Comparison of ENCODE assay signal across 8 cellular contexts in genomic region chr2:70994055-70994444, GRCh38. TPM values are rescaled to one million over a fixed set of nuclear protein-coding genes. Genes with fewer than 3 reads are reported as not detected.
DNase-seq lines count a peak whose midpoint lies in the region; ATAC-seq and TF ChIP-seq lines count a peak whose summit lies in the region.

No MANE protein-coding gene starts in this region.

- H3K9me3 Mint-ChIP-seq in activated CD8-positive, alpha-beta T cell treated with anti-CD3 and anti-CD28 coated beads for 36 hours = no peaks in the 10 kb centered on the region

- no peak for ATAC-seq in activated CD8-positive, alpha-beta T cell treated with anti-CD3 and anti-CD28 coated beads for 36 hours
- no peak for ATAC-seq in stimulated activated naive CD8-positive, alpha-beta T cell treated with anti-CD3 and anti-CD28 coated beads, Interleukin-15, Interleukin-2, amounts not matched to agents 100 U/mL and 50 U/mL, for 24 hours
- no peak for ATAC-seq in GM19452 (IDR thresholded peaks at IDR 0.05; ENCODE audit: unreplicated experiment)

- peak overlapping the region; percentile 60 for H3K9ac ChIP-seq in iPS-15b (ENCODE audit: low read depth, low read length)

- peaks cover 18% of the 10 kb centered on the region for H3K36me3 Mint-ChIP-seq in activated CD8-positive, alpha-beta T cell treated with anti-CD3 and anti-CD28 coated beads for 36 hours (ENCODE audit: low read depth)

- H3K4me1 Mint-ChIP-seq in activated CD8-positive, alpha-beta T cell treated with anti-CD3 and anti-CD28 coated beads for 36 hours (ENCODE audit: low read depth) = peaks cover 25% of the 10 kb centered on the region

- no peaks in the 10 kb centered on the region for H3K9me3 ChIP-seq in iPS-15b (ENCODE audit: control insufficient read depth, insufficient read depth, low read length)

- CTCF ChIA-PET in activated CD8-positive, alpha-beta T cell treated with anti-CD3 and anti-CD28 coated beads for 36 hours (lab: Charles Lee) = interaction anchor here (0.9 to 3.8 kb wide), 4 partner anchors 8 to 29 kb away, joined by 3 to 22 read pairs (median 5); no protein-coding TSS in a partner anchor

- TF ChIP-seq CTCF in activated CD8-positive, alpha-beta T cell treated with anti-CD3 and anti-CD28 coated beads for 36 hours (IDR thresholded peaks at IDR 0.05) = no peak

- POLR2A ChIA-PET in activated CD8-positive, alpha-beta T cell treated with anti-CD3 and anti-CD28 coated beads for 36 hours (lab: Charles Lee) = interaction anchor here (1.2 to 1.9 kb wide), 2 partner anchors 9 to 11 kb away, joined by 4 to 5 read pairs; no protein-coding TSS in a partner anchor

- no peaks in the 10 kb centered on the region for H3K27me3 ChIP-seq in iPS-15b (ENCODE audit: control insufficient read depth, insufficient read depth, low read length)

- peak overlapping the region; percentile 99 for H3K4me3 Mint-ChIP-seq in activated CD8-positive, alpha-beta T cell treated with anti-CD3 and anti-CD28 coated beads for 36 hours

- H3K4me1 ChIP-seq in iPS-15b (ENCODE audit: control insufficient read depth, insufficient read depth, low read length) = peaks cover 4% of the 10 kb centered on the region

- no peaks in the 10 kb centered on the region for H3K27me3 Mint-ChIP-seq in activated CD8-positive, alpha-beta T cell treated with anti-CD3 and anti-CD28 coated beads for 36 hours

- DNase-seq in stimulated activated CD4-positive, alpha-beta T cell treated with anti-CD3 and anti-CD28 coated beads, Interleukin-15, amount 100 ng/mL, for 24 hours = peak; percentile 75
- no peak for DNase-seq in stimulated activated CD4-positive, alpha-beta T cell treated with anti-CD3 and anti-CD28 coated beads, Interleukin-2, amount 100 ng/mL, for 24 hours
- peak; percentile 69 for DNase-seq in activated CD8-positive, alpha-beta T cell treated with anti-CD3 and anti-CD28 coated beads for 36 hours
- DNase-seq in stimulated activated naive CD8-positive, alpha-beta T cell treated with anti-CD3 and anti-CD28 coated beads, Interleukin-15, Interleukin-2, amounts not matched to agents 100 U/mL and 50 U/mL, for 24 hours = peak; percentile 70
- DNase-seq in NCI-H2029 (lab: John Stamatoyannopoulos, UW) (no peak), medulla oblongata (ENCODE audit: extremely low spot score) (no peak)

- H3K36me3 ChIP-seq in iPS-15b (ENCODE audit: control insufficient read depth, insufficient read depth, low read length) = peaks cover 1% of the 10 kb centered on the region

- H3K4me3 ChIP-seq in iPS-15b (ENCODE audit: low read depth, low read length) = peak overlapping the region; percentile 83

- peak overlapping the region; percentile 92 for H3K27ac Mint-ChIP-seq in activated CD8-positive, alpha-beta T cell treated with anti-CD3 and anti-CD28 coated beads for 36 hours

- intact Hi-C loops in activated CD8-positive, alpha-beta T cell treated with anti-CD3 and anti-CD28 coated beads for 36 hours (cut with micrococcal nuclease) = loop anchor here (2.0 kb wide), 1 partner anchor 29 kb away; no protein-coding TSS in a partner anchor

RNA-seq across cellular contexts. Expression of gene TEX261, which starts 0.6 kb away (rescaled TPM):
- 10 to 100 TPM; 38.8 to 39.9 TPM for total RNA-seq in activated CD8-positive, alpha-beta T cell treated with anti-CD3 and anti-CD28 coated beads for 36 hours

RNA-seq across cellular contexts. Expression of gene ANKRD53, which starts 15.6 kb away (rescaled TPM):
- total RNA-seq in activated CD8-positive, alpha-beta T cell treated with anti-CD3 and anti-CD28 coated beads for 36 hours = not detected

RNA-seq across cellular contexts. Expression of gene ATP6V1B1, which starts 58.4 kb away (rescaled TPM):
- not detected for total RNA-seq in activated CD8-positive, alpha-beta T cell treated with anti-CD3 and anti-CD28 coated beads for 36 hours

Comparison
In these comparisons a context has a peak if more than half of its experiments do, and no peak if none do; other contexts are left out.
1. DNase-seq: peak in stimulated activated CD4-positive, alpha-beta T cell treated with anti-CD3 and anti-CD28 coated beads, Interleukin-15, amount 100 ng/mL, for 24 hours (single experiment), activated CD8-positive, alpha-beta T cell treated with anti-CD3 and anti-CD28 coated beads for 36 hours (single experiment) and stimulated activated naive CD8-positive, alpha-beta T cell treated with anti-CD3 and anti-CD28 coated beads, Interleukin-15, Interleukin-2, amounts not matched to agents 100 U/mL and 50 U/mL, for 24 hours (single experiment); none in stimulated activated CD4-positive, alpha-beta T cell treated with anti-CD3 and anti-CD28 coated beads, Interleukin-2, amount 100 ng/mL, for 24 hours (0 of 2), NCI-H2029 (single experiment) and medulla oblongata (single experiment).